Comparison of ENCODE assay signal across 22 cellular contexts in genomic region chr18:52907522-52907921, GRCh38.
"Had no signal": no experiment of that assay in that cellular context is flagged by ENCODE, and none has a peak within 500 bp of the region (broad histone marks: within the 10 kb centered on the region; RNA-seq: fewer than 3 reads in every experiment).

No MANE protein-coding gene starts in this region.

- H3K4me1 Mint-ChIP-seq: activated naive CD8-positive, alpha-beta T cell treated with anti-CD3 and anti-CD28 coated beads for 36 hours; central memory CD8-positive, alpha-beta T cell; immature natural killer cell; mesothelial cell of epicardium; naive thymus-derived CD8-positive, alpha-beta T cell; T-helper 17 cell had no signal

- H3K9me3 Mint-ChIP-seq: activated naive CD8-positive, alpha-beta T cell treated with anti-CD3 and anti-CD28 coated beads for 36 hours; activated T-cell treated with anti-CD3 and anti-CD28 coated beads, Interleukin-2, amount 50 U/mL, for 4 hours; activated T-helper 2 cell treated with anti-CD3 and anti-CD28 coated beads, Interferon-gamma antibody, Interleukin-2, Interleukin-4, amounts not matched to agents 10 μg/mL and 5 μg/mL and 100 μg/mL, durations not matched to agents 14 hours and 24 hours and 36 hours; mesothelial cell of epicardium had no signal

- H3K4me3 ChIP-seq: breast epithelium, tibial artery, vagina had no signal

- H3K9me3 ChIP-seq: breast epithelium, tibial artery, vagina had no signal

- H3K27ac ChIP-seq: breast epithelium, tibial artery, vagina had no signal

- H3K4me1 ChIP-seq: breast epithelium, tibial artery, vagina had no signal

- ATAC-seq: activated T-cell treated with anti-CD3 and anti-CD28 coated beads, Interleukin-2, amount 50 U/mL, for 4 hours; left ventricle myocardium superior; naive thymus-derived CD8-positive, alpha-beta T cell; stimulated activated naive CD8-positive, alpha-beta T cell treated with anti-CD3 and anti-CD28 coated beads, Interleukin-15, Interleukin-2, amounts not matched to agents 100 U/mL and 50 U/mL, for 24 hours; T-helper 17 cell had no signal

- H3K27me3 ChIP-seq: breast epithelium, tibial artery, vagina had no signal

- H3K36me3 Mint-ChIP-seq: activated naive CD8-positive, alpha-beta T cell treated with anti-CD3 and anti-CD28 coated beads for 36 hours; immature natural killer cell; mesothelial cell of epicardium; naive thymus-derived CD8-positive, alpha-beta T cell had no signal

- H3K27me3 Mint-ChIP-seq: activated naive CD8-positive, alpha-beta T cell treated with anti-CD3 and anti-CD28 coated beads for 36 hours; central memory CD8-positive, alpha-beta T cell; naive thymus-derived CD8-positive, alpha-beta T cell; T-helper 17 cell had no signal

- H3K36me3 ChIP-seq: breast epithelium, tibial artery, vagina had no signal

- H3K27ac Mint-ChIP-seq: activated naive CD8-positive, alpha-beta T cell treated with anti-CD3 and anti-CD28 coated beads for 36 hours; activated T-helper 2 cell treated with anti-CD3 and anti-CD28 coated beads, Interferon-gamma antibody, Interleukin-2, Interleukin-4, amounts not matched to agents 10 μg/mL and 5 μg/mL and 100 μg/mL, durations not matched to agents 14 hours and 24 hours and 36 hours; immature natural killer cell; mesothelial cell of epicardium; naive thymus-derived CD8-positive, alpha-beta T cell; T-helper 17 cell had no signal

- DNase-seq: activated CD4-positive, alpha-beta T cell treated with anti-CD3 and anti-CD28 coated beads for 4 hours; activated CD4-positive, alpha-beta T cell treated with anti-CD3 and anti-CD28 coated beads, Interleukin-2, amount 50 U/mL, for 48 hours; activated CD4-positive, CD25-positive, alpha-beta regulatory T cell; activated CD8-positive, alpha-beta memory T cell treated with anti-CD3 and anti-CD28 coated beads, Interleukin-2, amount 50 U/mL, for 48 hours; activated naive CD4-positive, alpha-beta T cell; activated naive CD8-positive, alpha-beta T cell treated with anti-CD3 and anti-CD28 coated beads for 36 hours; activated T-cell treated with anti-CD3 and anti-CD28 coated beads, Interleukin-2, amount 50 U/mL, for 4 hours; amniotic stem cell; immature natural killer cell; left ventricle myocardium superior; mammary epithelial cell; naive thymus-derived CD8-positive, alpha-beta T cell; retina; stimulated activated CD4-positive, alpha-beta T cell treated with anti-CD3 and anti-CD28 coated beads, Interleukin-4, amount 100 ng/mL, for 4 hours; stimulated activated naive CD8-positive, alpha-beta T cell treated with anti-CD3 and anti-CD28 coated beads, Interleukin-15, Interleukin-2, amounts not matched to agents 100 U/mL and 50 U/mL, for 24 hours; T-helper 17 cell; tibial artery had no signal

- H3K4me3 Mint-ChIP-seq: activated naive CD8-positive, alpha-beta T cell treated with anti-CD3 and anti-CD28 coated beads for 36 hours; activated T-cell treated with anti-CD3 and anti-CD28 coated beads, Interleukin-2, amount 50 U/mL, for 4 hours; central memory CD8-positive, alpha-beta T cell; immature natural killer cell; mesothelial cell of epicardium; naive thymus-derived CD8-positive, alpha-beta T cell; T-helper 17 cell had no signal
